Comparison of ENCODE assay signal across 8 cellular contexts in the genomic region with DNA sequence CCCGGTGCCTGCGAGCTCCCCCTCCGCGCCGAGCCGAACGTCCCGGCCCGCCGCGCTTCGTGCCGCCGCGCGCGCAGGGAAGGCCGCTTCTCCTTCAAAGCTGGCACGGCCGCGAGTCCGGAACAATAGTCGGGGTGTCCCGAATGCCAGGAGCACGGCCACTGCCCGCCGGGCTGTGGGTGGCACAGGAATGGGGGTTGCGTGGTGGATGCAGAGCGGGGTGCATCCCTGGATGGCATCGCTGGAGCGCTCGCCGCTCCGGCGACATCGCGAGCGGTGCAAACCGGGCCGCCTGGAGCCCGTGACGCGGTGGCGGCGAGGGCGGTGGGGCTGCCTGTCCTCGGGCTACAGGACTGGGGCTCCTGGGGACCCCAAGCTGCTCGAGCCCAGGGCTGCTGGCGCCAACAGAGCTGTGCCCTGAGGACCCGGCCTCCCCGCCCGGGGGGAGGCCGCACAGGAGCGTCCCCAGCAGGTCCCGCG. TPM values are rescaled to one million over a fixed set of nuclear protein-coding genes. Genes with fewer than 3 reads are reported as not detected.
DNase-seq lines count a peak whose midpoint lies in the region; ATAC-seq and TF ChIP-seq lines count a peak whose summit lies in the region.

No MANE protein-coding gene starts in this region.

- H3K27ac ChIP-seq in BLaER1 = no peak overlapping the region
- peak overlapping the region; percentile 59 for H3K27ac ChIP-seq in KMS-11
- peak overlapping the region; percentile 64 for H3K27ac ChIP-seq in brain microvascular endothelial cell
- peak overlapping the region; percentile 45 to 73 for H3K27ac ChIP-seq in left lung
- peak overlapping the region; percentile 65 for H3K27ac ChIP-seq in temporal lobe (ENCODE audit: low read depth, low read length)

- DNase-seq in brain microvascular endothelial cell = no peak
- DNase-seq in left lung = peak in 1 of 2 donors; percentile 86
- no peak for DNase-seq in cerebellum (ENCODE audit: low spot score)
- no peak for DNase-seq in inferior parietal cortex (ENCODE audit: extremely low spot score)

- TF ChIP-seq CTCF in KMS-11 (conservative IDR thresholded peaks at IDR 0.05; ENCODE audit: low read depth, low read length) (no peak), brain microvascular endothelial cell (IDR thresholded peaks at IDR 0.05; ENCODE audit: low read depth, low read length, missing control alignments) (no peak), left lung (IDR thresholded peaks at IDR 0.05) (no peak)

- H3K4me3 ChIP-seq in BLaER1 (peak overlapping the region; percentile 79), KMS-11 (IDR thresholded peaks at IDR 0.05; ENCODE audit: insufficient read depth, low read depth, low read length) (peak overlapping the region; percentile 76), brain microvascular endothelial cell (ENCODE audit: low read depth, low read length) (peak overlapping the region; percentile 77), left lung (peak overlapping the region; percentile 66 to 79)

- no peaks in the 10 kb centered on the region for H3K79me2 ChIP-seq in KMS-11 (ENCODE audit: insufficient read depth, low read depth)

- intact Hi-C loops in left lung (cut with DNase I) = no loop called here

- in situ Hi-C loops in brain microvascular endothelial cell (cut with HindIII; ENCODE audit: low pct_ligation_motif_present, low sequenced_read_pairs) = no loop called here

- H2AFZ ChIP-seq in KMS-11 (ENCODE audit: low read depth) = peak overlapping the region; percentile 97

- H3K4me1 ChIP-seq in BLaER1 = peaks cover 29% of the 10 kb centered on the region
- H3K4me1 ChIP-seq in KMS-11 (ENCODE audit: low read depth, poor library complexity, severe bottlenecking) = peaks cover 18% of the 10 kb centered on the region
- peaks cover 30 to 58% of the 10 kb centered on the region in 2 donors for H3K4me1 ChIP-seq in left lung

- H4K20me1 ChIP-seq in BLaER1 (peaks cover 82% of the 10 kb centered on the region), KMS-11 (ENCODE audit: insufficient read depth) (no peaks in the 10 kb centered on the region)

- peak; percentile 35 for ATAC-seq in GM19463 (IDR thresholded peaks at IDR 0.05; ENCODE audit: unreplicated experiment)
- peak; percentile 51 for ATAC-seq in left lung

- H3K27me3 ChIP-seq in BLaER1 (peaks cover 99% of the 10 kb centered on the region), KMS-11 (ENCODE audit: insufficient read depth, low read depth) (peaks cover 22% of the 10 kb centered on the region), brain microvascular endothelial cell (replicated peaks) (peaks cover 25% of the 10 kb centered on the region), left lung (peaks cover 75 to 94% of the 10 kb centered on the region in 2 donors)

- H3K9me3 ChIP-seq in BLaER1 = peaks cover 8% of the 10 kb centered on the region; the same call in 1 of the 2 replicates
- no peaks in the 10 kb centered on the region for H3K9me3 ChIP-seq in left lung

- peak overlapping the region; percentile 99 for H3K4me2 ChIP-seq in BLaER1
- peak overlapping the region; percentile 92 for H3K4me2 ChIP-seq in KMS-11

- H3K9ac ChIP-seq in BLaER1 (peak overlapping the region; percentile 72), KMS-11 (peak overlapping the region; percentile 71)

- H3K36me3 ChIP-seq in BLaER1 (no peaks in the 10 kb centered on the region), KMS-11 (ENCODE audit: insufficient read depth) (no peaks in the 10 kb centered on the region), brain microvascular endothelial cell (replicated peaks) (no peaks in the 10 kb centered on the region), left lung (no peaks in the 10 kb centered on the region)

RNA-seq across cellular contexts. Expression of a gene that starts 1.1 kb away (rescaled TPM):
- total RNA-seq in left lung (1 to 10 TPM; 4.0 to 4.5 TPM), temporal lobe (310 TPM), cerebellum (14.2 TPM)

Comparison
In these comparisons a context has a peak if more than half of its experiments do, and no peak if none do; other contexts are left out.
1. RNA of a gene that starts 1.1 kb away (total RNA-seq): 310 TPM in temporal lobe (single experiment); 14.2 TPM in cerebellum (single experiment) and 4.0 to 4.5 TPM in left lung; every median in the first group is over 10 times any median in the second.
2. Peak in every context shown above with its lines, with median percentiles within 50 percentile points of each other: H3K4me3 ChIP-seq.